ENCODE assay signal across 8 cellular contexts in the genomic region with DNA sequence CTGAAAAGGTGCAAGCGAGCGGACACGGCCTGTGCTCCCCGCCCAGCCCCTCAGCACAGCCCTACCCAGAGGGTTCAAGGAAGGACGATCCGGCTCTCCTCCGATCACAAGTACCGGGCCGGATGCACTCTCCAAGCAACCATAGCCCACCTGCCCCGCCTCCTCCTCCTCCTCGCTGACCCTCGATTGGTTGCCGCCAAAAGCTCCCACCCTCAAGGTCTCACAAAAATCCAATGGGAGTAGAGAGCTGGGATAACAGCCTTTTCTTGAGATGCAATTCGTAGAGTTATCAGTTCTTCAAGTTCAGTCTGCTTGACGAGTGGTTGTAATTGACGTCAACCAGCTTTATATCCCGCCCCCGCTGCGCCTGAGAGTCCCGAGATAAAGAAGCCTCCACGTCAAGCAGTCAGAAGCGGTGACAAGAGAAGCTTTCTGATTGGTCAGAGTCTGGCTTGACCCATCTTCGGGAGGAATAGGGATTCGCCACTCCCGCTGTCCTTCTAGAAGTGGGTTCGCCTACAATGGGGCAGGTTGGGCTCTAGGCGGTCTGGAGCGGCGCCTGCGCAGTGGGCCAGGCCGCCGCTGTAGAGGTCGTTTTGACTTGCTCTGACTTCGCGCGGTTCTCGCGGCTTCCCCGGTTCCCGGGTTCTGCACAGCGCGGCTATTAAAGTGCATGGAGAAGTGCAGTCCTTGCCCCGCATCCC. TPM values are rescaled to one million over a fixed set of nuclear protein-coding genes. Genes with fewer than 3 reads are reported as not detected.
DNase-seq lines count a peak whose midpoint lies in the region; ATAC-seq and TF ChIP-seq lines count a peak whose summit lies in the region.

Gene IFT27 (minus strand): TSS at position 154 of the 704 bp plus-strand sequence. CDS start 412 bp downstream, outside the sequence.

- H3K9me3 ChIP-seq in BE2C, result no peaks in the 10 kb centered on the region

- H3K27me3 ChIP-seq in BE2C, result no peaks in the 10 kb centered on the region

- H3K36me3 ChIP-seq in BE2C, result no peaks in the 10 kb centered on the region

- H3K4me3 ChIP-seq in BE2C (ENCODE audit: low read depth, low read length), result peak within 1 kb of the TSS; percentile 67

- H3K4me1 ChIP-seq in BE2C, result no peaks in the 10 kb centered on the region; the same call in 1 of the 2 replicates

- TF ChIP-seq CTCF in BE2C (IDR thresholded peaks at IDR 0.05; ENCODE audit: low read depth, low read length), result no peak

- DNase-seq in BE2C (peak; percentile 98), NCI-H748 treated with DMSO at 0.1 percent for 48 hours (lab: John Stamatoyannopoulos, UW) (peak; percentile 95), dedifferentiated amniotic fluid mesenchymal stem cell (ENCODE audit: extremely low spot score) (peak; percentile 100), left lobe of liver (ENCODE audit: low spot score) (peak; percentile 99)
- peak; percentile 86 to 98 for DNase-seq in activated CD4-positive, alpha-beta T cell treated with anti-CD3 and anti-CD28 coated beads, Interleukin-2, amount 50 U/mL, for 24 hours (ENCODE audit: low read depth in 1 of 2, low spot score in 1 of 2)
- DNase-seq in stimulated activated CD4-positive, alpha-beta T cell treated with anti-CD3 and anti-CD28 coated beads, Interleukin-2, amount 100 ng/mL, for 4 hours (ENCODE audit: low read depth), result peak; percentile 96

- ATAC-seq in GM19324 (IDR thresholded peaks at IDR 0.05; ENCODE audit: low FRiP score, unreplicated experiment), result peak; percentile 94
- peak; percentile 80 for ATAC-seq in HG03469 (IDR thresholded peaks at IDR 0.05; ENCODE audit: unreplicated experiment)
- peak; percentile 93 for ATAC-seq in left lobe of liver

RNA-seq across cellular contexts. Expression of gene IFT27, which starts in this region (rescaled TPM):
- 21.9 TPM for polyA plus RNA-seq in BE2C (2012; ENCODE audit: insufficient read depth, insufficient read length, low read depth)
- 14.9 TPM for total RNA-seq in left lobe of liver

Comparison
In these comparisons a context has a peak if more than half of its experiments do, and no peak if none do; other contexts are left out.
1. Peak in every context shown above with its lines: DNase-seq, ATAC-seq and H3K4me3 ChIP-seq.